In the genomic region with DNA sequence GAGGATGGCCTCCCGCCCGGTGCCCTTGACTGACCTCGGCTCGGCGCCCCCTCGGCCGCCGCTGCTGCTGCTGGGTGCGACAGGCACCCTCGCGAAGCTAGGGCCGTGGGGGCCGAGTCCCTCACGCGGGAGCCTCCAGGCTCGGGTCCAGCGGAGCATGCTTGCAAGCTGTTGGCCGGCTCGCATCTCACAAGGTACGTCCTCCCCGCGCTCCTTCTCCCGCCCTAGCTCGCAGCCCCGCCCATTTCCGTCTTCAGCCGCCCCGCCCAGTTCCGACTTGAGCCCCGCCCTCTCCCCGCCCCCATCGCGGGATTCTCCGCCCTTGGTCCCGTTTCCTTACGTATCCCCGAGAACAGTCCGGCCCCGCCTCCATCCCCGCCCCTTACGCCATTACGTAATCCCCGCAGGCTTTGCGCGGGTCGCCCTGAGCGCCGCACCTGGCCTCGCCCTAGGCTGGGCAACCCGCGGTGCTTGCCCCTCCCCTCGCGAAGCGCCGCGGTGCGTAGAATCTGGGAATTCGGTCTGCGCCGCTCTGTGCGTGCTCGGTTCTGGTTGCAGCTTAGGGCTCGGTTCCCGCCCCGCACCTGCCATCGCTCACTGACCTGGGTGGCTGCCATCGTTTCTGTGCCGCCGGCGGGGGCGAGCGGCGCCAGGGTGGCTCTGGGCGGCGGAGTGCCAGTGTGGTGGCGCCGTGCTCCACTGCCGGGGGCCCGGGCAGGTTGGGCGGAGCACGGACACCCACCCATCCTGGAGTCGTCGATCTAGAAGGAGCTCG, we compare ENCODE assay signal across 1 cellular context.
A peak's percentile ranks its signal among the peaks of the same experiment; 100 is the strongest.
TF ChIP-seq lines count a peak whose summit lies in the region.

A gene with protein sequence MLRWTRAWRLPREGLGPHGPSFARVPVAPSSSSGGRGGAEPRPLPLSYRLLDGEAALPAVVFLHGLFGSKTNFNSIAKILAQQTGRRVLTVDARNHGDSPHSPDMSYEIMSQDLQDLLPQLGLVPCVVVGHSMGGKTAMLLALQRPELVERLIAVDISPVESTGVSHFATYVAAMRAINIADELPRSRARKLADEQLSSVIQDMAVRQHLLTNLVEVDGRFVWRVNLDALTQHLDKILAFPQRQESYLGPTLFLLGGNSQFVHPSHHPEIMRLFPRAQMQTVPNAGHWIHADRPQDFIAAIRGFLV (minus strand): TSS at position 191 of the 775 bp plus-strand sequence. CDS start 32 bp downstream, at position 159.

TF ChIP-seq in HepG2, 621 proteins besides CTCF, POLR2A, EP300 and RAD21 (continued from another document and continues in another):
- TF ChIP-seq, protein P1, sequence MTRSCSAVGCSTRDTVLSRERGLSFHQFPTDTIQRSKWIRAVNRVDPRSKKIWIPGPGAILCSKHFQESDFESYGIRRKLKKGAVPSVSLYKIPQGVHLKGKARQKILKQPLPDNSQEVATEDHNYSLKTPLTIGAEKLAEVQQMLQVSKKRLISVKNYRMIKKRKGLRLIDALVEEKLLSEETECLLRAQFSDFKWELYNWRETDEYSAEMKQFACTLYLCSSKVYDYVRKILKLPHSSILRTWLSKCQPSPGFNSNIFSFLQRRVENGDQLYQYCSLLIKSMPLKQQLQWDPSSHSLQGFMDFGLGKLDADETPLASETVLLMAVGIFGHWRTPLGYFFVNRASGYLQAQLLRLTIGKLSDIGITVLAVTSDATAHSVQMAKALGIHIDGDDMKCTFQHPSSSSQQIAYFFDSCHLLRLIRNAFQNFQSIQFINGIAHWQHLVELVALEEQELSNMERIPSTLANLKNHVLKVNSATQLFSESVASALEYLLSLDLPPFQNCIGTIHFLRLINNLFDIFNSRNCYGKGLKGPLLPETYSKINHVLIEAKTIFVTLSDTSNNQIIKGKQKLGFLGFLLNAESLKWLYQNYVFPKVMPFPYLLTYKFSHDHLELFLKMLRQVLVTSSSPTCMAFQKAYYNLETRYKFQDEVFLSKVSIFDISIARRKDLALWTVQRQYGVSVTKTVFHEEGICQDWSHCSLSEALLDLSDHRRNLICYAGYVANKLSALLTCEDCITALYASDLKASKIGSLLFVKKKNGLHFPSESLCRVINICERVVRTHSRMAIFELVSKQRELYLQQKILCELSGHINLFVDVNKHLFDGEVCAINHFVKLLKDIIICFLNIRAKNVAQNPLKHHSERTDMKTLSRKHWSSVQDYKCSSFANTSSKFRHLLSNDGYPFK (CRISPR knock-in tag; IDR thresholded peaks at IDR 0.05; ENCODE audit: borderline replicate concordance) = peak; percentile 63; the same call in 1 of the 2 replicates
- TF ChIP-seq, protein P2, sequence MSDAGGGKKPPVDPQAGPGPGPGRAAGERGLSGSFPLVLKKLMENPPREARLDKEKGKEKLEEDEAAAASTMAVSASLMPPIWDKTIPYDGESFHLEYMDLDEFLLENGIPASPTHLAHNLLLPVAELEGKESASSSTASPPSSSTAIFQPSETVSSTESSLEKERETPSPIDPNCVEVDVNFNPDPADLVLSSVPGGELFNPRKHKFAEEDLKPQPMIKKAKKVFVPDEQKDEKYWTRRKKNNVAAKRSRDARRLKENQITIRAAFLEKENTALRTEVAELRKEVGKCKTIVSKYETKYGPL (CRISPR knock-in tag; IDR thresholded peaks at IDR 0.05) = peak; percentile 86
- TF ChIP-seq ZNF558 (CRISPR knock-in tag; IDR thresholded peaks at IDR 0.05; ENCODE audit: borderline replicate concordance) = peak; percentile 69; the same call in 1 of the 2 replicates
- peak; percentile 72; the same call in 1 of the 2 replicates for TF ChIP-seq EED (CRISPR knock-in tag; IDR thresholded peaks at IDR 0.05)
- no peak for TF ChIP-seq ZNF83 (CRISPR knock-in tag; IDR thresholded peaks at IDR 0.05; ENCODE audit: borderline replicate concordance)
- peak; percentile 56 for TF ChIP-seq ZNF331 (CRISPR knock-in tag; IDR thresholded peaks at IDR 0.05)
- peak; percentile 65; the same call in 1 of the 2 replicates for TF ChIP-seq ZFP1 (CRISPR knock-in tag; IDR thresholded peaks at IDR 0.05)
- TF ChIP-seq, protein P3, sequence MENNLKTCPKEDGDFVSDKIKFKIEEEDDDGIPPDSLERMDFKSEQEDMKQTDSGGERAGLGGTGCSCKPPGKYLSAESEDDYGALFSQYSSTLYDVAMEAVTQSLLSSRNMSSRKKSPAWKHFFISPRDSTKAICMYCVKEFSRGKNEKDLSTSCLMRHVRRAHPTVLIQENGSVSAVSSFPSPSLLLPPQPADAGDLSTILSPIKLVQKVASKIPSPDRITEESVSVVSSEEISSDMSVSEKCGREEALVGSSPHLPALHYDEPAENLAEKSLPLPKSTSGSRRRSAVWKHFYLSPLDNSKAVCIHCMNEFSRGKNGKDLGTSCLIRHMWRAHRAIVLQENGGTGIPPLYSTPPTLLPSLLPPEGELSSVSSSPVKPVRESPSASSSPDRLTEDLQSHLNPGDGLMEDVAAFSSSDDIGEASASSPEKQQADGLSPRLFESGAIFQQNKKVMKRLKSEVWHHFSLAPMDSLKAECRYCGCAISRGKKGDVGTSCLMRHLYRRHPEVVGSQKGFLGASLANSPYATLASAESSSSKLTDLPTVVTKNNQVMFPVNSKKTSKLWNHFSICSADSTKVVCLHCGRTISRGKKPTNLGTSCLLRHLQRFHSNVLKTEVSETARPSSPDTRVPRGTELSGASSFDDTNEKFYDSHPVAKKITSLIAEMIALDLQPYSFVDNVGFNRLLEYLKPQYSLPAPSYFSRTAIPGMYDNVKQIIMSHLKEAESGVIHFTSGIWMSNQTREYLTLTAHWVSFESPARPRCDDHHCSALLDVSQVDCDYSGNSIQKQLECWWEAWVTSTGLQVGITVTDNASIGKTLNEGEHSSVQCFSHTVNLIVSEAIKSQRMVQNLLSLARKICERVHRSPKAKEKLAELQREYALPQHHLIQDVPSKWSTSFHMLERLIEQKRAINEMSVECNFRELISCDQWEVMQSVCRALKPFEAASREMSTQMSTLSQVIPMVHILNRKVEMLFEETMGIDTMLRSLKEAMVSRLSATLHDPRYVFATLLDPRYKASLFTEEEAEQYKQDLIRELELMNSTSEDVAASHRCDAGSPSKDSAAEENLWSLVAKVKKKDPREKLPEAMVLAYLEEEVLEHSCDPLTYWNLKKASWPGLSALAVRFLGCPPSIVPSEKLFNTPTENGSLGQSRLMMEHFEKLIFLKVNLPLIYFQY (CRISPR knock-in tag; IDR thresholded peaks at IDR 0.05; ENCODE audit: borderline replicate concordance) = no peak; the same call in 1 of the 2 replicates
- peak; percentile 57 for TF ChIP-seq ZBTB38 (CRISPR knock-in tag; IDR thresholded peaks at IDR 0.05)
- no peak for TF ChIP-seq ZNF549 (CRISPR knock-in tag; IDR thresholded peaks at IDR 0.05)
- TF ChIP-seq, protein P4, sequence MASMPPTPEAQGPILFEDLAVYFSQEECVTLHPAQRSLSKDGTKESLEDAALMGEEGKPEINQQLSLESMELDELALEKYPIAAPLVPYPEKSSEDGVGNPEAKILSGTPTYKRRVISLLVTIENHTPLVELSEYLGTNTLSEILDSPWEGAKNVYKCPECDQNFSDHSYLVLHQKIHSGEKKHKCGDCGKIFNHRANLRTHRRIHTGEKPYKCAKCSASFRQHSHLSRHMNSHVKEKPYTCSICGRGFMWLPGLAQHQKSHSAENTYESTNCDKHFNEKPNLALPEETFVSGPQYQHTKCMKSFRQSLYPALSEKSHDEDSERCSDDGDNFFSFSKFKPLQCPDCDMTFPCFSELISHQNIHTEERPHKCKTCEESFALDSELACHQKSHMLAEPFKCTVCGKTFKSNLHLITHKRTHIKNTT (CRISPR knock-in tag; IDR thresholded peaks at IDR 0.05) = no peak
- TF ChIP-seq YEATS2 (CRISPR knock-in tag; IDR thresholded peaks at IDR 0.05; ENCODE audit: borderline replicate concordance) = peak; percentile 66; the same call in 1 of the 2 replicates
- TF ChIP-seq, protein P5, sequence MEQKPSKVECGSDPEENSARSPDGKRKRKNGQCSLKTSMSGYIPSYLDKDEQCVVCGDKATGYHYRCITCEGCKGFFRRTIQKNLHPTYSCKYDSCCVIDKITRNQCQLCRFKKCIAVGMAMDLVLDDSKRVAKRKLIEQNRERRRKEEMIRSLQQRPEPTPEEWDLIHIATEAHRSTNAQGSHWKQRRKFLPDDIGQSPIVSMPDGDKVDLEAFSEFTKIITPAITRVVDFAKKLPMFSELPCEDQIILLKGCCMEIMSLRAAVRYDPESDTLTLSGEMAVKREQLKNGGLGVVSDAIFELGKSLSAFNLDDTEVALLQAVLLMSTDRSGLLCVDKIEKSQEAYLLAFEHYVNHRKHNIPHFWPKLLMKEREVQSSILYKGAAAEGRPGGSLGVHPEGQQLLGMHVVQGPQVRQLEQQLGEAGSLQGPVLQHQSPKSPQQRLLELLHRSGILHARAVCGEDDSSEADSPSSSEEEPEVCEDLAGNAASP (CRISPR knock-in tag; IDR thresholded peaks at IDR 0.05; ENCODE audit: borderline replicate concordance) = no peak; the same call in 1 of the 2 replicates
- TF ChIP-seq, protein P6, sequence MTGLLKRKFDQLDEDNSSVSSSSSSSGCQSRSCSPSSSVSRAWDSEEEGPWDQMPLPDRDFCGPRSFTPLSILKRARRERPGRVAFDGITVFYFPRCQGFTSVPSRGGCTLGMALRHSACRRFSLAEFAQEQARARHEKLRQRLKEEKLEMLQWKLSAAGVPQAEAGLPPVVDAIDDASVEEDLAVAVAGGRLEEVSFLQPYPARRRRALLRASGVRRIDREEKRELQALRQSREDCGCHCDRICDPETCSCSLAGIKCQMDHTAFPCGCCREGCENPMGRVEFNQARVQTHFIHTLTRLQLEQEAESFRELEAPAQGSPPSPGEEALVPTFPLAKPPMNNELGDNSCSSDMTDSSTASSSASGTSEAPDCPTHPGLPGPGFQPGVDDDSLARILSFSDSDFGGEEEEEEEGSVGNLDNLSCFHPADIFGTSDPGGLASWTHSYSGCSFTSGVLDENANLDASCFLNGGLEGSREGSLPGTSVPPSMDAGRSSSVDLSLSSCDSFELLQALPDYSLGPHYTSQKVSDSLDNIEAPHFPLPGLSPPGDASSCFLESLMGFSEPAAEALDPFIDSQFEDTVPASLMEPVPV (CRISPR knock-in tag; IDR thresholded peaks at IDR 0.05) = 0 out of 2 replicates have a peak, but pooled peaks have one; percentile 54
- TF ChIP-seq, protein P7, sequence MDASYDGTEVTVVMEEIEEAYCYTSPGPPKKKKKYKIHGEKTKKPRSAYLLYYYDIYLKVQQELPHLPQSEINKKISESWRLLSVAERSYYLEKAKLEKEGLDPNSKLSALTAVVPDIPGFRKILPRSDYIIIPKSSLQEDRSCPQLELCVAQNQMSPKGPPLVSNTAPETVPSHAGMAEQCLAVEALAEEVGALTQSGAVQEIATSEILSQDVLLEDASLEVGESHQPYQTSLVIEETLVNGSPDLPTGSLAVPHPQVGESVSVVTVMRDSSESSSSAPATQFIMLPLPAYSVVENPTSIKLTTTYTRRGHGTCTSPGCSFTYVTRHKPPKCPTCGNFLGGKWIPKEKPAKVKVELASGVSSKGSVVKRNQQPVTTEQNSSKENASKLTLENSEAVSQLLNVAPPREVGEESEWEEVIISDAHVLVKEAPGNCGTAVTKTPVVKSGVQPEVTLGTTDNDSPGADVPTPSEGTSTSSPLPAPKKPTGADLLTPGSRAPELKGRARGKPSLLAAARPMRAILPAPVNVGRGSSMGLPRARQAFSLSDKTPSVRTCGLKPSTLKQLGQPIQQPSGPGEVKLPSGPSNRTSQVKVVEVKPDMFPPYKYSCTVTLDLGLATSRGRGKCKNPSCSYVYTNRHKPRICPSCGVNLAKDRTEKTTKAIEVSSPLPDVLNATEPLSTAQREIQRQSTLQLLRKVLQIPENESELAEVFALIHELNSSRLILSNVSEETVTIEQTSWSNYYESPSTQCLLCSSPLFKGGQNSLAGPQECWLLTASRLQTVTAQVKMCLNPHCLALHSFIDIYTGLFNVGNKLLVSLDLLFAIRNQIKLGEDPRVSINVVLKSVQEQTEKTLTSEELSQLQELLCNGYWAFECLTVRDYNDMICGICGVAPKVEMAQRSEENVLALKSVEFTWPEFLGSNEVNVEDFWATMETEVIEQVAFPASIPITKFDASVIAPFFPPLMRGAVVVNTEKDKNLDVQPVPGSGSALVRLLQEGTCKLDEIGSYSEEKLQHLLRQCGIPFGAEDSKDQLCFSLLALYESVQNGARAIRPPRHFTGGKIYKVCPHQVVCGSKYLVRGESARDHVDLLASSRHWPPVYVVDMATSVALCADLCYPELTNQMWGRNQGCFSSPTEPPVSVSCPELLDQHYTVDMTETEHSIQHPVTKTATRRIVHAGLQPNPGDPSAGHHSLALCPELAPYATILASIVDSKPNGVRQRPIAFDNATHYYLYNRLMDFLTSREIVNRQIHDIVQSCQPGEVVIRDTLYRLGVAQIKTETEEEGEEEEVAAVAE (CRISPR knock-in tag; IDR thresholded peaks at IDR 0.05; ENCODE audit: borderline replicate concordance) = 0 out of 2 replicates have a peak, but pooled peaks have one; percentile 53
- no peak; the same call in none of the 2 replicates for TF ChIP-seq ZNF431 (CRISPR knock-in tag; IDR thresholded peaks at IDR 0.05; ENCODE audit: borderline replicate concordance, low read depth)
- TF ChIP-seq ZNF615 (CRISPR knock-in tag; IDR thresholded peaks at IDR 0.05; ENCODE audit: borderline replicate concordance) = no peak
- TF ChIP-seq, protein P8, sequence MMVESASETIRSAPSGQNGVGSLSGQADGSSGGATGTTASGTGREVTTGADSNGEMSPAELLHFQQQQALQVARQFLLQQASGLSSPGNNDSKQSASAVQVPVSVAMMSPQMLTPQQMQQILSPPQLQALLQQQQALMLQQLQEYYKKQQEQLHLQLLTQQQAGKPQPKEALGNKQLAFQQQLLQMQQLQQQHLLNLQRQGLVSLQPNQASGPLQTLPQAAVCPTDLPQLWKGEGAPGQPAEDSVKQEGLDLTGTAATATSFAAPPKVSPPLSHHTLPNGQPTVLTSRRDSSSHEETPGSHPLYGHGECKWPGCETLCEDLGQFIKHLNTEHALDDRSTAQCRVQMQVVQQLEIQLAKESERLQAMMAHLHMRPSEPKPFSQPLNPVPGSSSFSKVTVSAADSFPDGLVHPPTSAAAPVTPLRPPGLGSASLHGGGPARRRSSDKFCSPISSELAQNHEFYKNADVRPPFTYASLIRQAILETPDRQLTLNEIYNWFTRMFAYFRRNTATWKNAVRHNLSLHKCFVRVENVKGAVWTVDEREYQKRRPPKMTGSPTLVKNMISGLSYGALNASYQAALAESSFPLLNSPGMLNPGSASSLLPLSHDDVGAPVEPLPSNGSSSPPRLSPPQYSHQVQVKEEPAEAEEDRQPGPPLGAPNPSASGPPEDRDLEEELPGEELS (CRISPR knock-in tag; IDR thresholded peaks at IDR 0.05) = no peak
- peak; percentile 64 for TF ChIP-seq ZBTB7B (CRISPR knock-in tag; IDR thresholded peaks at IDR 0.05)
- TF ChIP-seq NR2F2 (IDR thresholded peaks at IDR 0.05; ENCODE audit: borderline replicate concordance, low read depth) = no peak
- TF ChIP-seq NR2C2 (CRISPR knock-in tag; IDR thresholded peaks at IDR 0.05; ENCODE audit: borderline replicate concordance) = peak; percentile 35; the same call in 1 of the 2 replicates
- TF ChIP-seq, protein P9, sequence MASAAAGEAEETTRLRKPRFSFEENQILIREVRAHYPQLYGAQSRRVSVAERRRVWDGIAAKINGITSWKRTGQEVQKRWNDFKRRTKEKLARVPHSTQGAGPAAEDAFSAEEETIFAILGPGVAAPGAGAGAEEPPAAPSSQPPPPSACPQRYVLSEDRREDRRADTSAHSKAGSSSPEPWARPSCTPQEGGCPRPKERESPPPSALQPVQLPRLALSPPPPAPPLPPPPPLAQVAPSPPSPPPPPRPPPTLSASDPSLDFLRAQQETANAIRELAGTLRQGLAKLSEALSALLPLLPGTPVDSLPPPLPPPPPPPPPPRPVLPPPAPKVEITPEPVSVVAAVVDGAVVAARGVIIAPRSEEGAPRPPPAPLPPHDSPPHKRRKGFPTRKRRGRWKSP (CRISPR knock-in tag; IDR thresholded peaks at IDR 0.05) = peak; percentile 96
